ENCODE assay signal across 1 cellular context in the genomic region with DNA sequence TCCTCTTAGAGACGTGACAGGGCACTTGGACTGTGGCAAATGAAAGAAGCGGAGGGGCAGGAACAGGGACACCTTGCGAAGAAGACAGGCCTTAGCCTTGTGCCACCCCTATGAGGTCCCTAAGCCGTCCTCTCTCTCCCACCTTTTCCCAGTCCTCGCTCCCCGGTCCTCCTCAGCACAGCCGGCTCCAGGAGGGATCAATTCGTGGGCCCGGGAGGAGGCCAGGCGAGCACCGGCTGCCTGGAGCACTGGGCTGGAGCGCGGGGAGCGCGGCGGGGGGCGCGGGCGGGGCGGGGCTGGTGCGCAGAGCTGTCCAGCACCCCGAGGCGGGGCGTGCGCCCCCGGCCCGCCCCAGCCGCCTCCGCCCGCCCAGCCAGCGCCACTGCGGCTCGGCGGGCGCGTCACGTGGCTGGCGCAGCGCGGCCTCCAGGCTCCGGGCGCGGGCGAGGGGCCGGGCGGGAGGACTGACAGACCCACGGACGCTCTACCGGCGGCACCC.
A peak's percentile ranks its signal among the peaks of the same experiment; 100 is the strongest.
TF ChIP-seq lines count a peak whose summit lies in the region.

A gene with protein sequence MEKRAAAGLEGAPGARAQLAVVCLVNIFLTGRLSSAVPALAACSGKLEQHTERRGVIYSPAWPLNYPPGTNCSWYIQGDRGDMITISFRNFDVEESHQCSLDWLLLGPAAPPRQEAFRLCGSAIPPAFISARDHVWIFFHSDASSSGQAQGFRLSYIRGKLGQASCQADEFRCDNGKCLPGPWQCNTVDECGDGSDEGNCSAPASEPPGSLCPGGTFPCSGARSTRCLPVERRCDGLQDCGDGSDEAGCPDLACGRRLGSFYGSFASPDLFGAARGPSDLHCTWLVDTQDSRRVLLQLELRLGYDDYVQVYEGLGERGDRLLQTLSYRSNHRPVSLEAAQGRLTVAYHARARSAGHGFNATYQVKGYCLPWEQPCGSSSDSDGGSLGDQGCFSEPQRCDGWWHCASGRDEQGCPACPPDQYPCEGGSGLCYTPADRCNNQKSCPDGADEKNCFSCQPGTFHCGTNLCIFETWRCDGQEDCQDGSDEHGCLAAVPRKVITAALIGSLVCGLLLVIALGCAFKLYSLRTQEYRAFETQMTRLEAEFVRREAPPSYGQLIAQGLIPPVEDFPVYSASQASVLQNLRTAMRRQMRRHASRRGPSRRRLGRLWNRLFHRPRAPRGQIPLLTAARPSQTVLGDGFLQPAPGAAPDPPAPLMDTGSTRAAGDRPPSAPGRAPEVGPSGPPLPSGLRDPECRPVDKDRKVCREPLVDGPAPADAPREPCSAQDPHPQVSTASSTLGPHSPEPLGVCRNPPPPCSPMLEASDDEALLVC (plus strand): TSS at position 467 of the 499 bp plus-strand sequence. CDS start 456 bp downstream, outside the sequence.

TF ChIP-seq in HEK293, 187 proteins besides CTCF, POLR2A, EP300 and RAD21 (continued from another document and continues in another):
- TF ChIP-seq HIC1 (tag by site-specific recombination; IDR thresholded peaks at IDR 0.05) (no peak), PRDM2 (tag by site-specific recombination; IDR thresholded peaks at IDR 0.05; ENCODE audit: borderline replicate concordance) (no peak), BCL11A (tag by site-specific recombination; IDR thresholded peaks at IDR 0.05; ENCODE audit: low read depth) (no peak), ZNF23 (tag by site-specific recombination; IDR thresholded peaks at IDR 0.05; ENCODE audit: borderline replicate concordance) (no peak), ZNF792 (tag by site-specific recombination; IDR thresholded peaks at IDR 0.05) (no peak), TCF7L2 (IDR thresholded peaks at IDR 0.05; ENCODE audit: borderline replicate concordance, low read depth, low read length) (no peak), ZNF391 (tag by site-specific recombination; IDR thresholded peaks at IDR 0.05; ENCODE audit: borderline replicate concordance, low read depth) (0 out of 2 replicates have a peak, but pooled peaks have one; percentile 27), TRIM28 (IDR thresholded peaks at IDR 0.05; ENCODE audit: borderline replicate concordance, low read length) (no peak), BCL6B (tag by site-specific recombination; IDR thresholded peaks at IDR 0.05) (no peak), ZNF629 (tag by site-specific recombination; IDR thresholded peaks at IDR 0.05) (no peak), ZNF302 (tag by site-specific recombination; IDR thresholded peaks at IDR 0.05; ENCODE audit: low read depth) (no peak), ZNF623 (tag by site-specific recombination; IDR thresholded peaks at IDR 0.05) (no peak), RBAK (tag by site-specific recombination; IDR thresholded peaks at IDR 0.05) (no peak), KLF17 (tag by site-specific recombination; IDR thresholded peaks at IDR 0.05) (no peak; the same call in 1 of the 2 replicates), ZBTB1 (tag by site-specific recombination; IDR thresholded peaks at IDR 0.05) (no peak), GLI2 (tag by site-specific recombination; IDR thresholded peaks at IDR 0.05; ENCODE audit: borderline replicate concordance, low read depth) (no peak), ZNF571 (tag by site-specific recombination; IDR thresholded peaks at IDR 0.05) (no peak), ZNF335 (tag by site-specific recombination; conservative IDR thresholded peaks at IDR 0.05) (peak; percentile 96), ZNF202 (tag by site-specific recombination; IDR thresholded peaks at IDR 0.05; ENCODE audit: borderline replicate concordance) (no peak), ZNF19 (tag by site-specific recombination; IDR thresholded peaks at IDR 0.05; ENCODE audit: low read depth) (no peak), ZNF132 (tag by site-specific recombination; IDR thresholded peaks at IDR 0.05; ENCODE audit: borderline replicate concordance) (no peak), KLF10 (tag by site-specific recombination; IDR thresholded peaks at IDR 0.05) (no peak), ZNF76 (tag by site-specific recombination; IDR thresholded peaks at IDR 0.05; ENCODE audit: borderline replicate concordance, low read depth) (peak; percentile 55; the same call in 1 of the 2 replicates), SALL2 (tag by site-specific recombination; IDR thresholded peaks at IDR 0.05; ENCODE audit: borderline replicate concordance) (no peak)
- TF ChIP-seq, protein P1, sequence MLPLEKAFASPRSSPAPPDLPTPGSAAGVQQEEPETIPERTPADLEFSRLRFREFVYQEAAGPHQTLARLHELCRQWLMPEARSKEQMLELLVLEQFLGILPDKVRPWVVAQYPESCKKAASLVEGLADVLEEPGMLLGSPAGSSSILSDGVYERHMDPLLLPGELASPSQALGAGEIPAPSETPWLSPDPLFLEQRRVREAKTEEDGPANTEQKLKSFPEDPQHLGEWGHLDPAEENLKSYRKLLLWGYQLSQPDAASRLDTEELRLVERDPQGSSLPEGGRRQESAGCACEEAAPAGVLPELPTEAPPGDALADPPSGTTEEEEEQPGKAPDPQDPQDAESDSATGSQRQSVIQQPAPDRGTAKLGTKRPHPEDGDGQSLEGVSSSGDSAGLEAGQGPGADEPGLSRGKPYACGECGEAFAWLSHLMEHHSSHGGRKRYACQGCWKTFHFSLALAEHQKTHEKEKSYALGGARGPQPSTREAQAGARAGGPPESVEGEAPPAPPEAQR (tag by site-specific recombination; IDR thresholded peaks at IDR 0.05): no peak
- TF ChIP-seq, protein P2, sequence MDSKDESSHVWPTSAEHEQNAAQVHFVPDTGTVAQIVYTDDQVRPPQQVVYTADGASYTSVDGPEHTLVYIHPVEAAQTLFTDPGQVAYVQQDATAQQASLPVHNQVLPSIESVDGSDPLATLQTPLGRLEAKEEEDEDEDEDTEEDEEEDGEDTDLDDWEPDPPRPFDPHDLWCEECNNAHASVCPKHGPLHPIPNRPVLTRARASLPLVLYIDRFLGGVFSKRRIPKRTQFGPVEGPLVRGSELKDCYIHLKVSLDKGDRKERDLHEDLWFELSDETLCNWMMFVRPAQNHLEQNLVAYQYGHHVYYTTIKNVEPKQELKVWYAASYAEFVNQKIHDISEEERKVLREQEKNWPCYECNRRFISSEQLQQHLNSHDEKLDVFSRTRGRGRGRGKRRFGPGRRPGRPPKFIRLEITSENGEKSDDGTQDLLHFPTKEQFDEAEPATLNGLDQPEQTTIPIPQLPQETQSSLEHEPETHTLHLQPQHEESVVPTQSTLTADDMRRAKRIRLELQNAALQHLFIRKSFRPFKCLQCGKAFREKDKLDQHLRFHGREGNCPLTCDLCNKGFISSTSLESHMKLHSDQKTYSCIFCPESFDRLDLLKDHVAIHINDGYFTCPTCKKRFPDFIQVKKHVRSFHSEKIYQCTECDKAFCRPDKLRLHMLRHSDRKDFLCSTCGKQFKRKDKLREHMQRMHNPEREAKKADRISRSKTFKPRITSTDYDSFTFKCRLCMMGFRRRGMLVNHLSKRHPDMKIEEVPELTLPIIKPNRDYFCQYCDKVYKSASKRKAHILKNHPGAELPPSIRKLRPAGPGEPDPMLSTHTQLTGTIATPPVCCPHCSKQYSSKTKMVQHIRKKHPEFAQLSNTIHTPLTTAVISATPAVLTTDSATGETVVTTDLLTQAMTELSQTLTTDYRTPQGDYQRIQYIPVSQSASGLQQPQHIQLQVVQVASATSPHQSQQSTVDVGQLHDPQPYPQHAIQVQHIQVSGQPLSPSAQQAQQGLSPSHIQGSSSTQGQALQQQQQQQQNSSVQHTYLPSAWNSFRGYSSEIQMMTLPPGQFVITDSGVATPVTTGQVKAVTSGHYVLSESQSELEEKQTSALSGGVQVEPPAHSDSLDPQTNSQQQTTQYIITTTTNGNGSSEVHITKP (tag by site-specific recombination; IDR thresholded peaks at IDR 0.05): peak; percentile 83
- TF ChIP-seq, protein P3, sequence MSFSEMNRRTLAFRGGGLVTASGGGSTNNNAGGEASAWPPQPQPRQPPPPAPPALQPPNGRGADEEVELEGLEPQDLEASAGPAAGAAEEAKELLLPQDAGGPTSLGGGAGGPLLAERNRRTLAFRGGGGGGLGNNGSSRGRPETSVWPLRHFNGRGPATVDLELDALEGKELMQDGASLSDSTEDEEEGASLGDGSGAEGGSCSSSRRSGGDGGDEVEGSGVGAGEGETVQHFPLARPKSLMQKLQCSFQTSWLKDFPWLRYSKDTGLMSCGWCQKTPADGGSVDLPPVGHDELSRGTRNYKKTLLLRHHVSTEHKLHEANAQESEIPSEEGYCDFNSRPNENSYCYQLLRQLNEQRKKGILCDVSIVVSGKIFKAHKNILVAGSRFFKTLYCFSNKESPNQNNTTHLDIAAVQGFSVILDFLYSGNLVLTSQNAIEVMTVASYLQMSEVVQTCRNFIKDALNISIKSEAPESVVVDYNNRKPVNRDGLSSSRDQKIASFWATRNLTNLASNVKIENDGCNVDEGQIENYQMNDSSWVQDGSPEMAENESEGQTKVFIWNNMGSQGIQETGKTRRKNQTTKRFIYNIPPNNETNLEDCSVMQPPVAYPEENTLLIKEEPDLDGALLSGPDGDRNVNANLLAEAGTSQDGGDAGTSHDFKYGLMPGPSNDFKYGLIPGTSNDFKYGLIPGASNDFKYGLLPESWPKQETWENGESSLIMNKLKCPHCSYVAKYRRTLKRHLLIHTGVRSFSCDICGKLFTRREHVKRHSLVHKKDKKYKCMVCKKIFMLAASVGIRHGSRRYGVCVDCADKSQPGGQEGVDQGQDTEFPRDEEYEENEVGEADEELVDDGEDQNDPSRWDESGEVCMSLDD (tag by site-specific recombination; IDR thresholded peaks at IDR 0.05): peak; percentile 59
